ENCODE assay signal across 15 cellular contexts in the genomic region with DNA sequence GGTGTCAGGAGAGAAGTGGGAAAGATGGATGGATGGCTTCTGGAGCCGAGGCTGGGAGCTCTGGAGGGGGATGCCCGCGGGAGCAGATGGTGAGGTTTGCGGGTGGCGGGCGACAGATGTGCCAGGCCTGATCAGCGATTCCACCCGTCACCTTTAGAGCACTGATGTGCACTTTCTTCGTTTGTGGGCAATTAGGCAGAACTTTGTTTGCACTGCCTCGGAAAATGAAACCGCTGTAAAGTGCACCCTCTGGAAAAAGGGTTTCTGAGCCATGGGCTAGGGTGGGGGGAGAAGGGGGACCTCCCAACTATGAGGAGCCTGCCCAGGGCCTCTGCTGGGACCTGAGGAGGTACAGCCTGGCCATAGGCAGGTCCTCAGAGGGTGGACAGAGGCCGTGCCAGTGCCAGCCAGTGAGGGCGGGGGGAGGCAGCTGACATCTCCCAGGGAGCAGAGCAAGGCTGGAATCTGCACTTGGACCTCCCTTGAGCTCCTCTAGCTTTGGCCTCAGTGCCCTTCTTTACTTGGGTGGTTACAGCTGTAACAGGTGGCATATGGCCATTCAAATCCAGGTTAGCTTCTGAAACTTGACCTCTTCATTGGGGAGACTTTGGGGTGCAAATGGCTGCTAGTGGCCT.
"Had no signal": no experiment of that assay in that cellular context is flagged by ENCODE, and none has a peak within 500 bp of the region (broad histone marks: within the 10 kb centered on the region; RNA-seq: fewer than 3 reads in every experiment).

No MANE protein-coding gene starts in this region.

- DNase-seq: activated CD4-positive, alpha-beta T cell treated with anti-CD3 and anti-CD28 coated beads, Interleukin-2, amount 50 U/mL, for 1 hour; activated effector memory CD4-positive, alpha-beta T cell treated with anti-CD3 and anti-CD28 coated beads, Interleukin-2, amount 50 U/mL, for 16 hours; activated T-cell treated with anti-CD3 and anti-CD28 coated beads, Interleukin-2, amount 50 U/mL, for 1 hour; amniotic stem cell; effector memory CD8-positive, alpha-beta T cell; gastrocnemius medialis; left ventricle myocardium superior; mesenchymal stem cell; nephron progenitor cell; sigmoid colon; stimulated activated CD4-positive, alpha-beta T cell treated with anti-CD3 and anti-CD28 coated beads, Interleukin-12 subunit alpha, Interleukin-12 subunit beta, amount 100 ng/mL, for 4 hours; stimulated activated naive CD4-positive, alpha-beta T cell; trophoblast cell had no signal

- H3K4me1 ChIP-seq: gastrocnemius medialis, sigmoid colon had no signal

- H3K36me3 ChIP-seq: gastrocnemius medialis, sigmoid colon had no signal

- ATAC-seq: activated naive CD4-positive, alpha-beta T cell treated with anti-CD3 and anti-CD28 coated beads, Interleukin-2, amount 50 U/mL, for 72 hours; effector memory CD8-positive, alpha-beta T cell; gastrocnemius medialis; left ventricle myocardium superior had no signal

- H3K9me3 ChIP-seq: gastrocnemius medialis, sigmoid colon had no signal

- H3K27ac ChIP-seq: epithelial cell of prostate, gastrocnemius medialis, sigmoid colon had no signal

- H3K4me3 ChIP-seq: gastrocnemius medialis, sigmoid colon had no signal
